ENCODE assay signal across 8 cellular contexts in the genomic region with DNA sequence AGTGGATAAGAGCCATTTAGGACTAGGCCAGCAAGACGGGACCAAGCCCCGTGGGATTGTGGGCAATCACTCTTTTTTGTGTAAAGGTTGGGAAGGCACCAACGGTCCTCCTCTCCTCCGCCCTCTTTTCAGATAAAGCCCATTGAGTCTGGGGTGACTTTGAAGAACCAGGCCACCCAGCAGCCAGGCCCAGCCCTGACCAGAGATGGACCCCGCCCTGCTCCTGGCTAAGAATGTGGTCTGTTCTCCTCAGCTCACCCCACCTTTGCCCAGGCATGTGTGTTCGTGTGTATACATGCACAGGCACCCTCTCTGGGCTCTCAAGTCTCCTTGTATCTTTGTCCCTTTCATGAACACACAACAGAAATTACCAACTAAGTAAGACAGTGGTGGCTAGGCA. TPM values are rescaled to one million over a fixed set of nuclear protein-coding genes. Genes with fewer than 3 reads are reported as not detected.
DNase-seq lines count a peak whose midpoint lies in the region; ATAC-seq and TF ChIP-seq lines count a peak whose summit lies in the region.
"Had no signal": no experiment of that assay in that cellular context is flagged by ENCODE, and none has a peak within 500 bp of the region (broad histone marks: within the 10 kb centered on the region; RNA-seq: fewer than 3 reads in every experiment).

No MANE protein-coding gene starts in this region.

- TF ChIP-seq EP300 in upper lobe of left lung (IDR thresholded peaks at IDR 0.05), result no peak

- H3K36me3 ChIP-seq in body of pancreas (replicated peaks in 1 of 2; ENCODE audit: insufficient read depth in 1 of 2, low read depth in 2 of 2) (peaks cover 2 to 5% of the 10 kb centered on the region in 2 donors), lung (ENCODE audit: control insufficient read depth in 2 of 2, insufficient read depth in 2 of 2, low read length in 2 of 2) (peaks cover 13 to 15% of the 10 kb centered on the region in 2 donors), upper lobe of left lung (peaks cover 3 to 39% (median 16%) of the 10 kb centered on the region in 4 donors), MG63 (peaks cover 94% of the 10 kb centered on the region)

- H3K4me1 ChIP-seq in body of pancreas, result peaks cover 90% of the 10 kb centered on the region
- H3K4me1 ChIP-seq in lung (ENCODE audit: control insufficient read depth in 2 of 2, insufficient read depth in 2 of 2, low read length in 2 of 2), result peaks cover 16 to 20% of the 10 kb centered on the region in 2 donors
- H3K4me1 ChIP-seq in upper lobe of left lung, result peaks cover 46 to 80% (median 59%) of the 10 kb centered on the region in 4 donors

- 42 to 62% methylated on average over 4 to 6 of the region's 6 CpGs for WGBS in body of pancreas, 2 donors
- WGBS in lung, 2 donors, result 76 to 91% methylated on average over 6 of the region's 6 CpGs
- WGBS in upper lobe of left lung, 2 donors, result 55 to 87% methylated on average over 6 of the region's 6 CpGs

- no peaks in the 10 kb centered on the region for H3K27me3 ChIP-seq in body of pancreas
- H3K27me3 ChIP-seq in lung (ENCODE audit: control insufficient read depth, insufficient read depth), result no peaks in the 10 kb centered on the region
- H3K27me3 ChIP-seq in upper lobe of left lung, result no peaks in the 10 kb centered on the region
- H3K27me3 ChIP-seq in MG63, result no peaks in the 10 kb centered on the region

- TF ChIP-seq POLR2A in body of pancreas (IDR thresholded peaks at IDR 0.05), result no peak
- TF ChIP-seq POLR2A in upper lobe of left lung (IDR thresholded peaks at IDR 0.05), result no peak

- ATAC-seq in body of pancreas, result no peak
- ATAC-seq in lung (ENCODE audit: insufficient read depth, low FRiP score), result no peak
- no peak for ATAC-seq in upper lobe of left lung (ENCODE audit: low FRiP score in 2 of 2)
- no peak for ATAC-seq in stimulated activated memory B cell treated with anti-CD40 and anti-IgM and Interleukin-4, amounts not matched to agents 10 μg/mL and 1 μg/mL and 100 μg/mL, for 72 hours

- H3K9me3 Mint-ChIP-seq in stimulated activated memory B cell treated with anti-CD40 and anti-IgM and Interleukin-4, amounts not matched to agents 10 μg/mL and 1 μg/mL and 100 μg/mL, for 72 hours, result no peaks in the 10 kb centered on the region

- no peak overlapping the region for H3K27ac Mint-ChIP-seq in stimulated activated memory B cell treated with anti-CD40 and anti-IgM and Interleukin-4, amounts not matched to agents 10 μg/mL and 1 μg/mL and 100 μg/mL, for 72 hours

- H3K4me3 ChIP-seq in body of pancreas (no peak overlapping the region), lung (no peak overlapping the region), upper lobe of left lung (no peak overlapping the region), MG63 (no peak overlapping the region)

- intact Hi-C loops in body of pancreas (cut with DNase I), result no loop called here

- H3K27ac ChIP-seq in body of pancreas, result peak overlapping the region; percentile 91 to 99 (median 98)
- peak overlapping the region; percentile 84 to 89 for H3K27ac ChIP-seq in lung (ENCODE audit: low read depth in 1 of 2, low read length in 1 of 2)
- H3K27ac ChIP-seq in upper lobe of left lung, result peak overlapping the region; percentile 76 to 92 (median 92)

- H3K27me3 Mint-ChIP-seq in stimulated activated memory B cell treated with anti-CD40 and anti-IgM and Interleukin-4, amounts not matched to agents 10 μg/mL and 1 μg/mL and 100 μg/mL, for 72 hours, result peaks cover 18% of the 10 kb centered on the region

- TF ChIP-seq CTCF in body of pancreas (IDR thresholded peaks at IDR 0.05), result no peak
- TF ChIP-seq CTCF in lung (IDR thresholded peaks at IDR 0.05; ENCODE audit: control extremely low read depth, extremely low read depth), result no peak
- no peak for TF ChIP-seq CTCF in upper lobe of left lung (IDR thresholded peaks at IDR 0.05)

- H3K4me3 Mint-ChIP-seq in stimulated activated memory B cell treated with anti-CD40 and anti-IgM and Interleukin-4, amounts not matched to agents 10 μg/mL and 1 μg/mL and 100 μg/mL, for 72 hours, result no peak overlapping the region

- no peaks in the 10 kb centered on the region for H3K9me3 ChIP-seq in body of pancreas
- no peaks in the 10 kb centered on the region for H3K9me3 ChIP-seq in lung (ENCODE audit: control insufficient read depth in 2 of 2, insufficient read depth in 1 of 2, low read length in 1 of 2)
- H3K9me3 ChIP-seq in upper lobe of left lung, result no peaks in the 10 kb centered on the region
- no peaks in the 10 kb centered on the region for H3K9me3 ChIP-seq in MG63

- H3K36me3 Mint-ChIP-seq in stimulated activated memory B cell treated with anti-CD40 and anti-IgM and Interleukin-4, amounts not matched to agents 10 μg/mL and 1 μg/mL and 100 μg/mL, for 72 hours, result no peaks in the 10 kb centered on the region

- DNase-seq in body of pancreas (no peak), lung (ENCODE audit: low spot score) (no peak), upper lobe of left lung (peak; percentile 22 to 59), HuH-7 (ENCODE audit: low spot score) (no peak), MG63 (no peak)
- DNase-seq: activated CD4-positive, alpha-beta T cell treated with anti-CD3 and anti-CD28 coated beads, Interleukin-2, amount 50 U/mL, for 1 hour had no signal

- no peaks in the 10 kb centered on the region for H3K4me1 Mint-ChIP-seq in stimulated activated memory B cell treated with anti-CD40 and anti-IgM and Interleukin-4, amounts not matched to agents 10 μg/mL and 1 μg/mL and 100 μg/mL, for 72 hours

RNA-seq across cellular contexts. Expression of a gene that starts 9.1 kb away (rescaled TPM):
- 10 to 100 TPM; 62.0 to 97.6 TPM for total RNA-seq in body of pancreas
- 100 to 1,000 TPM; 250 to 313 TPM for total RNA-seq in lung
- 100 to 1,000 TPM; 239 to 258 TPM for polyA plus RNA-seq in lung
- 100 to 1,000 TPM; 178 to 568 (median 291) TPM for total RNA-seq in upper lobe of left lung
- total RNA-seq in MG63 (2014; rRNA removed; shearing (Covaris generic); ENCODE audit: low replicate concordance), result 204 and 214 TPM in 2 replicates

RNA-seq across cellular contexts. Expression of a gene that starts 23.9 kb away (rescaled TPM):
- total RNA-seq in body of pancreas, result 10 to 100 TPM; 14.2 to 15.3 TPM
- total RNA-seq in lung, result 10 to 100 TPM; 21.3 to 45.5 TPM
- polyA plus RNA-seq in lung, result 10 to 100 TPM; 24.9 to 57.5 TPM
- 10 to 100 TPM; 31.0 to 61.4 (median 50.7) TPM for total RNA-seq in upper lobe of left lung
- 24.5 and 32.3 TPM in 2 replicates for total RNA-seq in MG63 (2014; rRNA removed; shearing (Covaris generic); ENCODE audit: low replicate concordance)

RNA-seq across cellular contexts. Expression of a gene that starts 31.0 kb away (rescaled TPM):
- total RNA-seq in body of pancreas (1 to 10 TPM; 4.9 to 5.3 TPM), lung (under 1 TPM; 0.46 to 0.49 TPM), upper lobe of left lung (under 1 TPM in 2 of 6 donors, not detected in 4; 0.30 to 0.44 TPM)
- under 1 TPM; 0.14 to 0.24 TPM for polyA plus RNA-seq in lung
- total RNA-seq in MG63 (2014; rRNA removed; shearing (Covaris generic); ENCODE audit: low replicate concordance), result not detected in 2 replicates
- total RNA-seq: M059J had no signal

RNA-seq across cellular contexts. Expression of a gene that starts 32.4 kb away (rescaled TPM):
- total RNA-seq in body of pancreas (100 to 1,000 TPM; 306 to 837 TPM), lung (under 1 TPM in 1 of 2 donors, not detected in 1; 0.12 TPM), upper lobe of left lung (under 1 TPM in 2 of 6 donors, not detected in 4; 0.09 to 0.13 TPM)
- not detected for polyA plus RNA-seq in lung
- not detected in 2 replicates for total RNA-seq in MG63 (2014; rRNA removed; shearing (Covaris generic); ENCODE audit: low replicate concordance)
- total RNA-seq: M059J had no signal

RNA-seq across cellular contexts. Expression of a gene that starts 39.0 kb away (rescaled TPM):
- total RNA-seq in body of pancreas, result not detected
- total RNA-seq in lung, result not detected
- under 1 TPM; 0.03 to 0.28 TPM for polyA plus RNA-seq in lung
- total RNA-seq in upper lobe of left lung, result not detected
- total RNA-seq in MG63 (2014; rRNA removed; shearing (Covaris generic); ENCODE audit: low replicate concordance), result not detected in 2 replicates
- total RNA-seq: M059J had no signal

Comparison
In these comparisons a context has a peak if more than half of its experiments do, and no peak if none do; other contexts are left out.
1. DNase-seq: peak in upper lobe of left lung (2 of 2); none in body of pancreas (0 of 4), lung (single experiment), HuH-7 (single experiment) and MG63 (single experiment).
2. Peak in every context shown above with its lines, with median percentiles within 50 percentile points of each other: H3K27ac ChIP-seq.